In the genomic region with DNA sequence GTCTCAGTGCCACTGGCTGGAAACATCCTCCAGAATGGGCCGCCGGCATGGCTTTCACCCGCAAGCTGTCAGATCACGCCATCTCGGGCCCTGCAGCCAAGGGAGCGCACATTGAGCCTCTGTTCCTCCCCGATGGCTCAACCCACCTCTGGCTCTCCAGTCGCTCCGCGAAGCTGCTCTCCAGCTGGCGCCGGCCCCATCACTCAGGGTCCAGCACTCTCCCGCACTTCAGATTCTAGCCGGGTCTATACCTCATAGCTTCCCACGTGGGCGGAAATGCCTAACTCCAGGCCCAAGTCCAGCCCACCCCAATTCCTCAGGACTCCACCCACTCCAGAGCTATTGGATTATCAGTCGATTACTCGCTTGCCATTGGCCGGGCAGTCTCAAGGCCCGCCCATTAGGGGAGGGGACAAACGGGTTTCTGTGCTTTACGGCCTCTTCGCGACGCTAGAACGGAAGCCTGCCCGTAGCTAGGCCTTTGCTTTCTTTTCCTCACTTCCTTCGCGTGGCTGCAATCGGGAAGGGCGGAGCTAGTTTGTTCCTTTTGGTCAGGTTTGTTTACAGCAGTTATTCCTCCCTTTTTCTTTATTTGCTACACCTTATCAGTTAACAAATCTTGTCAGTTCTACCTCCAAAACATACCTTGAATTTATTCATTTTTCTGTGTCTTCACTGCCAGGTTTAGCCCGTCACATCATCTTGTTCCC, we compare ENCODE assay signal across 8 cellular contexts. TPM values are rescaled to one million over a fixed set of nuclear protein-coding genes. Genes with fewer than 3 reads are reported as not detected.
DNase-seq lines count a peak whose midpoint lies in the region; ATAC-seq and TF ChIP-seq lines count a peak whose summit lies in the region.

A gene with protein sequence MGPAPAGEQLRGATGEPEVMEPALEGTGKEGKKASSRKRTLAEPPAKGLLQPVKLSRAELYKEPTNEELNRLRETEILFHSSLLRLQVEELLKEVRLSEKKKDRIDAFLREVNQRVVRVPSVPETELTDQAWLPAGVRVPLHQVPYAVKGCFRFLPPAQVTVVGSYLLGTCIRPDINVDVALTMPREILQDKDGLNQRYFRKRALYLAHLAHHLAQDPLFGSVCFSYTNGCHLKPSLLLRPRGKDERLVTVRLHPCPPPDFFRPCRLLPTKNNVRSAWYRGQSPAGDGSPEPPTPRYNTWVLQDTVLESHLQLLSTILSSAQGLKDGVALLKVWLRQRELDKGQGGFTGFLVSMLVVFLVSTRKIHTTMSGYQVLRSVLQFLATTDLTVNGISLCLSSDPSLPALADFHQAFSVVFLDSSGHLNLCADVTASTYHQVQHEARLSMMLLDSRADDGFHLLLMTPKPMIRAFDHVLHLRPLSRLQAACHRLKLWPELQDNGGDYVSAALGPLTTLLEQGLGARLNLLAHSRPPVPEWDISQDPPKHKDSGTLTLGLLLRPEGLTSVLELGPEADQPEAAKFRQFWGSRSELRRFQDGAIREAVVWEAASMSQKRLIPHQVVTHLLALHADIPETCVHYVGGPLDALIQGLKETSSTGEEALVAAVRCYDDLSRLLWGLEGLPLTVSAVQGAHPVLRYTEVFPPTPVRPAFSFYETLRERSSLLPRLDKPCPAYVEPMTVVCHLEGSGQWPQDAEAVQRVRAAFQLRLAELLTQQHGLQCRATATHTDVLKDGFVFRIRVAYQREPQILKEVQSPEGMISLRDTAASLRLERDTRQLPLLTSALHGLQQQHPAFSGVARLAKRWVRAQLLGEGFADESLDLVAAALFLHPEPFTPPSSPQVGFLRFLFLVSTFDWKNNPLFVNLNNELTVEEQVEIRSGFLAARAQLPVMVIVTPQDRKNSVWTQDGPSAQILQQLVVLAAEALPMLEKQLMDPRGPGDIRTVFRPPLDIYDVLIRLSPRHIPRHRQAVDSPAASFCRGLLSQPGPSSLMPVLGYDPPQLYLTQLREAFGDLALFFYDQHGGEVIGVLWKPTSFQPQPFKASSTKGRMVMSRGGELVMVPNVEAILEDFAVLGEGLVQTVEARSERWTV (minus strand): TSS at position 282 of the 710 bp plus-strand sequence. CDS start 82 bp downstream, at position 200.

- peak; percentile 99 for ATAC-seq in HG02759 (IDR thresholded peaks at IDR 0.05; ENCODE audit: unreplicated experiment)

- H3K27ac Mint-ChIP-seq in osteocyte (ENCODE audit: unreplicated experiment) = peak within 1 kb of the TSS; percentile 95

- peak within 1 kb of the TSS; percentile 99 for H3K4me3 Mint-ChIP-seq in osteocyte (ENCODE audit: unreplicated experiment)

- H3K36me3 ChIP-seq in thymus (ENCODE audit: control insufficient read depth, insufficient read depth) = peaks cover 26% of the 10 kb centered on the region

- peaks cover 23% of the 10 kb centered on the region for H3K36me3 Mint-ChIP-seq in osteocyte (ENCODE audit: unreplicated experiment)

- H3K27ac ChIP-seq in thymus (ENCODE audit: low read depth) = peak within 1 kb of the TSS; percentile 52

- DNase-seq in GM12864 (ENCODE audit: low read depth) (peak; percentile 98), NCI-H1417 (lab: John Stamatoyannopoulos, UW) (peak; percentile 97 to 99 (median 97)), SW 1271 (lab: John Stamatoyannopoulos, UW) (peak; percentile 89 to 96), head of caudate nucleus (peak; percentile 91 to 99 (median 98)), osteocyte (ENCODE audit: extremely low spot score, unreplicated experiment) (peak; percentile 99)
- peak; percentile 97 for DNase-seq in activated naive CD8-positive, alpha-beta T cell treated with anti-CD3 and anti-CD28 coated beads, Interleukin-2, amount 50 U/mL, for 16 hours (ENCODE audit: low read depth, low spot score)

- H3K9me3 ChIP-seq in thymus (ENCODE audit: control insufficient read depth) = no peaks in the 10 kb centered on the region

- no peaks in the 10 kb centered on the region for H3K27me3 Mint-ChIP-seq in osteocyte (ENCODE audit: unreplicated experiment)

- TF ChIP-seq CTCF in GM12864 (IDR thresholded peaks at IDR 0.05; ENCODE audit: low read depth, low read length, missing control alignments) (no peak), osteocyte (IDR thresholded peaks at IDR 0.05) (no peak)

- intact Hi-C loops in head of caudate nucleus (cut with DNase I) = loop anchor here (5.0 to 10.0 kb wide), 2 partner anchors 39 to 179 kb away; a partner anchor contains a TSS

- peaks cover 10% of the 10 kb centered on the region for H3K4me1 ChIP-seq in thymus (ENCODE audit: control insufficient read depth, insufficient read depth, low read length)

- H3K4me3 ChIP-seq in GM12864 (ENCODE audit: low read depth, low read length) (peak within 1 kb of the TSS; percentile 88), thymus (ENCODE audit: low read length) (peak within 1 kb of the TSS; percentile 87)

- H3K9me3 Mint-ChIP-seq in osteocyte (ENCODE audit: unreplicated experiment) = no peaks in the 10 kb centered on the region

- H3K27me3 ChIP-seq in thymus (ENCODE audit: control insufficient read depth, insufficient read depth) = no peaks in the 10 kb centered on the region

- WGBS in thymus = under 1% methylated on average over 32 of the region's 32 CpGs

- peaks cover 23% of the 10 kb centered on the region for H3K4me1 Mint-ChIP-seq in osteocyte (ENCODE audit: unreplicated experiment)

RNA-seq across cellular contexts. Expression of the gene that starts here (rescaled TPM):
- total RNA-seq in osteocyte = 34.3 and 34.4 TPM in 2 replicates
- polyA plus RNA-seq in thymus = 29.5 TPM

Comparison
In these comparisons a context has a peak if more than half of its experiments do, and no peak if none do; other contexts are left out.
1. Peak in every context shown above with its lines: DNase-seq, ATAC-seq, H3K4me3 ChIP-seq and H3K27ac ChIP-seq.